In the genomic region with DNA sequence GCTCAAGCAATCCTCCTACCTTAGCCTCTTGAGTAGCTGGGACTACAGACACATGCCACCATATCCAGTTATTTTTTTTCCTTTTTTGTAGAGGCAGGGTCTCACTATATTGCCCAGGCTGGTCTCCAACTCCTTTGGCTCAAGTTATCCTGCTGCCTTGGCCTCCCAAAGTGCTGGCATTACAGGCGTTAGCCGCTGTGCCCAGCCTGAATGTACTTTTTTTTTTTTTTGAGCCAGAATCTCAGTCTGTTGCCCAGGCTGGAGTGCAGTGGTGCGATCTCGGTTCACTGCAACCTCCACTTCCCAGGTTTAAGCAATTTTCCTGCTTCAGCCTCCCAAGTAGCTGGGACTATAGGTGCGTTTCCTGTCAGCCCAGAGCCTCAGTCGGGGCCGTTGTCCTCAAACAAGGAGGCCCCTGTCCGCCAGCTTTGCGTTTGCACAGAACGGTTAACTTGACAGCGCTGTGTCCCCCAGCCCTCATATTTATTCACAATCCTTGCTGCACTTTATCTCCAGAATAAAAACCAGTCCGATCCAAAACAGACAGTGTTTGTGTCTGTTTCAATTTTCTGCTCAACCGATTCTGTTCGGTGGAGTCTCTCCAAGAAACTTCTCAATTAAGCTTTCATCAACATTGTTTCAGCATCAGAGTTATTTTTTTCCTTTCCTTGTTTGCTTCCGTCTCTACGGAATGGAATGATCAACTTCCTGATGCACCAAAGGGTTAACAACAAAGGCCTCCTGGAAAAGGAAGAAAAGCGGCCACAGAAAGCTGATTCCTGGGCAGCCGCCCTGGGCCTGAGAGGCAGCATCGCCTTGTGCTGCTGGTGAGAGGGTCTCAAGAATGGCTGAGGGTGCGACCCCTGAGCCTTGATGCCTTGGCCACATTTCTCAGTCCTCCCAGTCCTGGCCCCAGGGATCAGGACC, we compare ENCODE assay signal across 8 cellular contexts.
DNase-seq lines count a peak whose midpoint lies in the region; ATAC-seq and TF ChIP-seq lines count a peak whose summit lies in the region.

No MANE protein-coding gene starts in this region.

- H3K27ac ChIP-seq in IMR-90 (ENCODE audit: insufficient read depth, low read length) (no peak overlapping the region), left lung (peak overlapping the region; percentile 33 to 82), temporal lobe (ENCODE audit: low read depth, low read length) (peak overlapping the region; percentile 52)

- no peak overlapping the region for H4K91ac ChIP-seq in IMR-90 (ENCODE audit: insufficient read depth, low read depth, low read length)

- dilution Hi-C loops in IMR-90 (cut with HindIII; ENCODE audit: low sequenced_read_pairs, unreplicated experiment), result no loop called here

- TF ChIP-seq RAD21 in IMR-90 (IDR thresholded peaks at IDR 0.05; ENCODE audit: low read length), result no peak

- H3K9ac ChIP-seq in IMR-90 (ENCODE audit: low read depth, low read length), result peak overlapping the region; percentile 23; the same call in 1 of the 2 replicates

- H3K4me1 ChIP-seq in BE2C (no peaks in the 10 kb centered on the region), IMR-90 (ENCODE audit: control insufficient read depth, insufficient read depth, low read length) (no peaks in the 10 kb centered on the region), left lung (peaks cover 0 to 12% of the 10 kb centered on the region in 2 donors)

- CTCF ChIA-PET in IMR-90 (lab: Yijun Ruan, JAX), result interaction anchor here (0.6 to 1.5 kb wide), 16 partner anchors 12 to 925 kb away, joined by 3 to 6 read pairs (median 4); no protein-coding TSS in a partner anchor

- no peak overlapping the region for H2AK5ac ChIP-seq in IMR-90 (ENCODE audit: low read depth, low read length)

- no peaks in the 10 kb centered on the region for H3K79me1 ChIP-seq in IMR-90 (ENCODE audit: low read depth in 1 of 2, low read length in 2 of 2)

- no peak overlapping the region for H3K23ac ChIP-seq in IMR-90 (ENCODE audit: low read depth, low read length)

- H3K27me3 ChIP-seq in BE2C (no peaks in the 10 kb centered on the region), IMR-90 (ENCODE audit: control insufficient read depth, insufficient read depth, low read length) (peaks cover 2% of the 10 kb centered on the region; the same call in 1 of the 2 replicates), left lung (no peaks in the 10 kb centered on the region)

- H3K9me3 ChIP-seq in BE2C, result no peaks in the 10 kb centered on the region
- no peaks in the 10 kb centered on the region for H3K9me3 ChIP-seq in IMR-90 (ENCODE audit: control insufficient read depth, insufficient read depth, low read length)
- no peaks in the 10 kb centered on the region for H3K9me3 ChIP-seq in left lung

- no peak for TF ChIP-seq POLR2A in IMR-90 (IDR thresholded peaks at IDR 0.05; ENCODE audit: low read depth, low read length)

- no peak overlapping the region; the same call in 1 of the 2 replicates for H4K5ac ChIP-seq in IMR-90 (ENCODE audit: low read depth, low read length)

- no peak overlapping the region for H2BK120ac ChIP-seq in IMR-90 (ENCODE audit: low read depth, low read length)

- no peak overlapping the region for H3K18ac ChIP-seq in IMR-90 (ENCODE audit: low read depth, low read length)

- no peak overlapping the region for H2AK9ac ChIP-seq in IMR-90 (replicated peaks; ENCODE audit: low read depth, low read length, poor library complexity)

- 65% methylated on average over 13 of the region's 20 CpGs; no CpG with 5 or more reads in 1 of the 2 experiments for WGBS in IMR-90 (ENCODE audit: extremely low coverage in 2 of 2, insufficient read length in 1 of 2), 2 experiments

- intact Hi-C loops in IMR-90 (cut with micrococcal nuclease) (loop anchor here (2.0 to 10.0 kb wide), 5 partner anchors 79 to 699 kb away; a partner anchor contains a TSS), left lung (cut with DNase I) (loop anchor here (10.0 kb wide), 2 partner anchors 389 to 459 kb away; no protein-coding TSS in a partner anchor)

- no peak overlapping the region for H2BK5ac ChIP-seq in IMR-90 (ENCODE audit: low read depth, low read length, poor library complexity, severe bottlenecking)

- H3K4ac ChIP-seq in IMR-90 (ENCODE audit: low read depth, low read length), result no peak overlapping the region

- H3K56ac ChIP-seq in IMR-90 (ENCODE audit: extremely low read depth, insufficient read depth, low read length), result no peak overlapping the region

- DNase-seq in BE2C, result peak; percentile 35
- DNase-seq in IMR-90, result no peak
- DNase-seq in astrocyte of the spinal cord (ENCODE audit: low read depth, low spot score), result peak; percentile 23
- no peak for DNase-seq in left lung
- no peak for DNase-seq in NCI-H2196 (lab: John Stamatoyannopoulos, UW; ENCODE audit: unreplicated experiment)
- DNase-seq in putamen (ENCODE audit: low spot score), result no peak

- POLR2A ChIA-PET in IMR-90 (lab: Charles Lee; ENCODE audit: unreplicated experiment), result no interaction called here

- ATAC-seq in IMR-90 (ENCODE audit: low read depth) (no peak; the same call in none of the 2 replicates), left lung (peak; percentile 48), GM19397 (IDR thresholded peaks at IDR 0.05; ENCODE audit: unreplicated experiment) (no peak)

- H2BK20ac ChIP-seq in IMR-90 (ENCODE audit: low read depth, low read length), result no peak overlapping the region

- no peak overlapping the region for H2BK15ac ChIP-seq in IMR-90 (ENCODE audit: low read depth, low read length)

- H3K9me1 ChIP-seq in IMR-90 (ENCODE audit: insufficient read depth, low read length), result no peaks in the 10 kb centered on the region

- no peaks in the 10 kb centered on the region for H3K36me3 ChIP-seq in BE2C
- no peaks in the 10 kb centered on the region for H3K36me3 ChIP-seq in IMR-90 (ENCODE audit: control insufficient read depth, insufficient read depth, low read length)
- H3K36me3 ChIP-seq in left lung, result no peaks in the 10 kb centered on the region

- TF ChIP-seq CTCF in BE2C (IDR thresholded peaks at IDR 0.05; ENCODE audit: low read depth, low read length) (no peak), IMR-90 (conservative IDR thresholded peaks at IDR 0.05; ENCODE audit: low read depth, low read length) (no peak), astrocyte of the spinal cord (IDR thresholded peaks at IDR 0.05; ENCODE audit: low read depth, low read length) (no peak), left lung (IDR thresholded peaks at IDR 0.05) (no peak)

- H3K4me3 ChIP-seq in BE2C (ENCODE audit: low read depth, low read length) (peak overlapping the region; percentile 82), IMR-90 (ENCODE audit: insufficient read depth, low read depth, low read length) (peak overlapping the region; percentile 19; the same call in 1 of the 2 replicates), astrocyte of the spinal cord (ENCODE audit: low read depth, low read length) (peak overlapping the region; percentile 41), left lung (peak overlapping the region; percentile 33 to 54)

- peak overlapping the region; percentile 84 for H2AFZ ChIP-seq in IMR-90 (replicated peaks; ENCODE audit: low read length, poor library complexity)

- H4K20me1 ChIP-seq in IMR-90 (ENCODE audit: insufficient read depth, low read length), result no peaks in the 10 kb centered on the region

- H3K14ac ChIP-seq in IMR-90 (replicated peaks; ENCODE audit: low read depth, low read length), result 0 out of 2 replicates have a peak overlapping the region, but pooled peaks have one; percentile 1

- H4K8ac ChIP-seq in IMR-90 (ENCODE audit: low read depth in 2 of 2, low read length in 2 of 2), result peak overlapping the region; percentile 8 to 75

- BruUV-seq in IMR-90 (replicated peaks; lab: Mats Ljungman, UMichigan), result no TSS peak

- in situ Hi-C loops in IMR-90 (cut with MboI; ENCODE audit: low sequenced_read_pairs) (loop anchor here (5.0 to 25.0 kb wide), 3 partner anchors 387 to 702 kb away; no protein-coding TSS in a partner anchor), astrocyte of the spinal cord (cut with HindIII; ENCODE audit: low sequenced_read_pairs) (no loop called here)

- peak overlapping the region; percentile 62 for H3K4me2 ChIP-seq in IMR-90 (ENCODE audit: low read depth, low read length)

TF ChIP-seq in IMR-90, 13 proteins besides CTCF, POLR2A, EP300 and RAD21:
- TF ChIP-seq BHLHE40 (IDR thresholded peaks at IDR 0.05; ENCODE audit: low read depth, low read length) (no peak), SMC3 (IDR thresholded peaks at IDR 0.05; ENCODE audit: low read depth, low read length) (no peak), MAZ (IDR thresholded peaks at IDR 0.05; ENCODE audit: borderline replicate concordance, low read depth, low read length) (no peak), NFE2L2 (IDR thresholded peaks at IDR 0.05; ENCODE audit: low read depth, low read length) (no peak), CEBPB (IDR thresholded peaks at IDR 0.05; ENCODE audit: low read depth, low read length) (no peak), RCOR1 (IDR thresholded peaks at IDR 0.05; ENCODE audit: insufficient replicate concordance, low read length) (no peak), MAFK (IDR thresholded peaks at IDR 0.05; ENCODE audit: low read depth, low read length) (no peak), RFX5 (IDR thresholded peaks at IDR 0.05; ENCODE audit: low read depth, low read length) (no peak)
- TF ChIP-seq, protein P1, sequence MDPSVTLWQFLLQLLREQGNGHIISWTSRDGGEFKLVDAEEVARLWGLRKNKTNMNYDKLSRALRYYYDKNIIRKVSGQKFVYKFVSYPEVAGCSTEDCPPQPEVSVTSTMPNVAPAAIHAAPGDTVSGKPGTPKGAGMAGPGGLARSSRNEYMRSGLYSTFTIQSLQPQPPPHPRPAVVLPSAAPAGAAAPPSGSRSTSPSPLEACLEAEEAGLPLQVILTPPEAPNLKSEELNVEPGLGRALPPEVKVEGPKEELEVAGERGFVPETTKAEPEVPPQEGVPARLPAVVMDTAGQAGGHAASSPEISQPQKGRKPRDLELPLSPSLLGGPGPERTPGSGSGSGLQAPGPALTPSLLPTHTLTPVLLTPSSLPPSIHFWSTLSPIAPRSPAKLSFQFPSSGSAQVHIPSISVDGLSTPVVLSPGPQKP (IDR thresholded peaks at IDR 0.05; ENCODE audit: borderline replicate concordance, low read depth, low read length), result no peak
- TF ChIP-seq, protein P2, sequence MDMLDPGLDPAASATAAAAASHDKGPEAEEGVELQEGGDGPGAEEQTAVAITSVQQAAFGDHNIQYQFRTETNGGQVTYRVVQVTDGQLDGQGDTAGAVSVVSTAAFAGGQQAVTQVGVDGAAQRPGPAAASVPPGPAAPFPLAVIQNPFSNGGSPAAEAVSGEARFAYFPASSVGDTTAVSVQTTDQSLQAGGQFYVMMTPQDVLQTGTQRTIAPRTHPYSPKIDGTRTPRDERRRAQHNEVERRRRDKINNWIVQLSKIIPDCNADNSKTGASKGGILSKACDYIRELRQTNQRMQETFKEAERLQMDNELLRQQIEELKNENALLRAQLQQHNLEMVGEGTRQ (IDR thresholded peaks at IDR 0.05; ENCODE audit: low read depth, low read length), result no peak

Comparison
In these comparisons a context has a peak if more than half of its experiments do, and no peak if none do; other contexts are left out.
1. DNase-seq: peak in BE2C (single experiment) and astrocyte of the spinal cord (single experiment); none in IMR-90 (single experiment), left lung (0 of 2), NCI-H2196 (single experiment) and putamen (single experiment).
2. H3K4me3 ChIP-seq: peak in every context shown above with its lines; median percentile 82 in BE2C; 44 in left lung; 41 in astrocyte of the spinal cord; 19 in IMR-90.